26 cellular contexts compared by ENCODE assay signal in the genomic region with DNA sequence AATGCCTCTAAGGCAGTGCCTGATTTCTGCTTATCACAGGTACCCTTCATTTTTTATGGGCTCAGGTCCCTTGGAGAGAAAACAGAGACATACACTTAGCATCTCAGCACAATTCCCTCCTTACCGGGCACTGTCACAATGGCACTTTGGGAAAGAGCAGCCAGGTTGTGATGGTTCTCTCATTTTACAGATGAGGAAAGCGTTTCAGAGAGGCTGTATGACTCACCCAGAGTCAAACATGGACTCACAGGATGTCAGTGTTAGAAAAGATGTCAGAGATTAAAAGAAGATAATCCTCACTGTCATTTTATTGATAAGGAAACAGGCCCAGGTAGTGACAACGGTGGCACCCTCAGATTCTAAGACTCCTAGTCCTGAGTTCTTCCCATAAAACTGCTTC.
"Had no signal": no experiment of that assay in that cellular context is flagged by ENCODE, and none has a peak within 500 bp of the region (broad histone marks: within the 10 kb centered on the region; RNA-seq: fewer than 3 reads in every experiment).

No MANE protein-coding gene starts in this region.

- H3K4me1 ChIP-seq: heart left ventricle, left ventricle myocardium inferior, prostate gland, tibial artery, upper lobe of right lung had no signal

- H3K4me2 ChIP-seq: smooth muscle cell had no signal

- H3K27ac ChIP-seq: heart left ventricle, left ventricle myocardium inferior, ovary, prostate gland, thoracic aorta, tibial artery, upper lobe of right lung had no signal

- H3K4me3 ChIP-seq: heart left ventricle, left ventricle myocardium inferior, lung, ovary, prostate gland, smooth muscle cell, thoracic aorta, tibial artery, upper lobe of right lung had no signal

- H3K4me3 Mint-ChIP-seq: immature natural killer cell; mesothelial cell of epicardium; naive B cell; natural killer cell; nephron progenitor cell; stimulated activated memory B cell treated with anti-CD40 and anti-IgM and Interleukin-4, amounts not matched to agents 10 μg/mL and 1 μg/mL and 100 μg/mL, for 72 hours; stimulated activated naive CD8-positive, alpha-beta T cell treated with anti-CD3 and anti-CD28 coated beads, Interleukin-15, amount 100 ng/mL, for 72 hours had no signal

- H3K36me3 ChIP-seq: heart left ventricle, left ventricle myocardium inferior, ovary, prostate gland, thoracic aorta, tibial artery, upper lobe of right lung had no signal

- H3K27me3 ChIP-seq: ovary, upper lobe of right lung had no signal

- H3K36me3 Mint-ChIP-seq: immature natural killer cell; mesothelial cell of epicardium; natural killer cell; stimulated activated memory B cell treated with anti-CD40 and anti-IgM and Interleukin-4, amounts not matched to agents 10 μg/mL and 1 μg/mL and 100 μg/mL, for 72 hours had no signal

- ATAC-seq: heart left ventricle; natural killer cell; right cardiac atrium; stimulated activated memory B cell treated with anti-CD40 and anti-IgM and Interleukin-4, amounts not matched to agents 10 μg/mL and 1 μg/mL and 100 μg/mL, for 72 hours; stimulated activated naive CD8-positive, alpha-beta T cell treated with anti-CD3 and anti-CD28 coated beads, Interleukin-15, amount 100 ng/mL, for 72 hours; upper lobe of right lung had no signal

- H3K9me3 ChIP-seq: ovary, prostate gland, thoracic aorta, tibial artery, upper lobe of right lung had no signal

- DNase-seq: heart left ventricle; immature natural killer cell; kidney; left ventricle myocardium inferior; mesendoderm; naive B cell; natural killer cell; nephron progenitor cell; ovary; right cardiac atrium; stimulated activated CD4-positive, alpha-beta T cell treated with anti-CD3 and anti-CD28 coated beads, Interleukin-1b, Interleukin-23, amount 100 ng/mL, for 48 hours; stimulated activated CD4-positive, alpha-beta T cell treated with anti-CD3 and anti-CD28 coated beads, Interleukin-2, amount 100 ng/mL, for 48 hours; stimulated activated CD4-positive, alpha-beta T cell treated with anti-CD3 and anti-CD28 coated beads, Interleukin-4, amount 100 ng/mL, for 4 hours; stimulated activated CD8-positive, alpha-beta memory T cell treated with anti-CD3 and anti-CD28 coated beads, Interleukin-4, amount 100 ng/mL, for 48 hours; stimulated activated naive CD4-positive, alpha-beta T cell treated with Interleukin-2 at 50 U/mL for 16 hours; stimulated activated naive CD8-positive, alpha-beta T cell treated with anti-CD3 and anti-CD28 coated beads, Interleukin-15, amount 100 ng/mL, for 72 hours; tibial artery; upper lobe of right lung had no signal

- FAIRE-seq: islet of Langerhans, kidney, urothelium cell line had no signal

- H3K4me1 Mint-ChIP-seq: immature natural killer cell; mesothelial cell of epicardium; naive B cell; natural killer cell; nephron progenitor cell; stimulated activated memory B cell treated with anti-CD40 and anti-IgM and Interleukin-4, amounts not matched to agents 10 μg/mL and 1 μg/mL and 100 μg/mL, for 72 hours; stimulated activated naive CD8-positive, alpha-beta T cell treated with anti-CD3 and anti-CD28 coated beads, Interleukin-15, amount 100 ng/mL, for 72 hours had no signal

- H3K27ac Mint-ChIP-seq: immature natural killer cell; mesothelial cell of epicardium; natural killer cell; nephron progenitor cell; stimulated activated memory B cell treated with anti-CD40 and anti-IgM and Interleukin-4, amounts not matched to agents 10 μg/mL and 1 μg/mL and 100 μg/mL, for 72 hours; stimulated activated naive CD8-positive, alpha-beta T cell treated with anti-CD3 and anti-CD28 coated beads, Interleukin-15, amount 100 ng/mL, for 72 hours had no signal
